1 cellular context compared by ENCODE assay signal in the genomic region with DNA sequence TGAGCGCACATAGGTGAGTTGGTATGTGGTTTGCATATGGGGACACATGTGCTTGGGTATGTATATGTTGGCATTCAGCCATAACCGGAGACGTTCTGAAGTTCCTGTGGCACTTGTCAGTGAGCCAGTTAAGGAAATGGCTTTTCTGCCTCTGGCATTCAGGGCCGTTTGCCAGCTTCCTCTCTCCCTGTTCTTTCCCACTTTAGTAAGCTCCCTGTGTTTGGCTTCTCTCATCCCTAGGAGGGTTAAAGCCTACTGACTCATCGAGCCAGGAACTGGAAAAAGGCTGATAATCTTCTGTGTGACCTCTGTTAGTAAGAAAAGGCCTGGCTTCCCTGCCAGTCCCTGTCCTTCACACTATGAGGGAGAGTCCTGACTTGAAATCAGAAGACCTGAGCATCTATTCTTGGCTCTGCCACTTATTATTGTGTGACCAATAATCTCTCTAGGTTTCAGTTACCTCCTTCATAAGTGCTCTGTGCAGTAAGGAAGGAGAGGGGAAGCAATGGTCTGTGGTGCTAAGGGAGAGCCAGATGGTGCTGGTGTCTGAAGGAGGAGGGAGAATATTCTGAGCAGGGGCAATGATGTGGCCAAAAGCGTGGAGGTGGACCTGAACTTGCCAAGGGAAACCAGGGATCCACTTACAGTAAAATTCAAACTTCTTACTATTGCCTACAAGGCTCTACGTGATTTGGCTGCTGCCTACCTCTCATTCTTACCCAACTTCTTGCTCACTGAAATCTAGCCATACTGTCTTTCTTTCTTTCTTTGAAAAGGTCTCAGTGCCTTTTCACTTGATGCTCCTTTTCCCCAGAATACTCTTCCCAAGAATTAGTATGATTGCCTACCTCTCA.
TF ChIP-seq lines count a peak whose summit lies in the region.

No MANE protein-coding gene starts in this region.

TF ChIP-seq in WTC11, 78 proteins besides CTCF, POLR2A, EP300 and RAD21 (continued from another document):
- TF ChIP-seq, protein P1, sequence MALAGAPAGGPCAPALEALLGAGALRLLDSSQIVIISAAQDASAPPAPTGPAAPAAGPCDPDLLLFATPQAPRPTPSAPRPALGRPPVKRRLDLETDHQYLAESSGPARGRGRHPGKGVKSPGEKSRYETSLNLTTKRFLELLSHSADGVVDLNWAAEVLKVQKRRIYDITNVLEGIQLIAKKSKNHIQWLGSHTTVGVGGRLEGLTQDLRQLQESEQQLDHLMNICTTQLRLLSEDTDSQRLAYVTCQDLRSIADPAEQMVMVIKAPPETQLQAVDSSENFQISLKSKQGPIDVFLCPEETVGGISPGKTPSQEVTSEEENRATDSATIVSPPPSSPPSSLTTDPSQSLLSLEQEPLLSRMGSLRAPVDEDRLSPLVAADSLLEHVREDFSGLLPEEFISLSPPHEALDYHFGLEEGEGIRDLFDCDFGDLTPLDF (CRISPR knock-in tag; IDR thresholded peaks at IDR 0.05): no peak
- TF ChIP-seq ZBTB21 (CRISPR knock-in tag; IDR thresholded peaks at IDR 0.05; ENCODE audit: borderline replicate concordance): no peak
- TF ChIP-seq NR1H2 (CRISPR knock-in tag; IDR thresholded peaks at IDR 0.05): no peak
- TF ChIP-seq ZNF671 (CRISPR knock-in tag; IDR thresholded peaks at IDR 0.05): no peak
- TF ChIP-seq GRHL2 (CRISPR knock-in tag; IDR thresholded peaks at IDR 0.05; ENCODE audit: insufficient replicate concordance, severe bottlenecking): no peak
- TF ChIP-seq, protein P2, sequence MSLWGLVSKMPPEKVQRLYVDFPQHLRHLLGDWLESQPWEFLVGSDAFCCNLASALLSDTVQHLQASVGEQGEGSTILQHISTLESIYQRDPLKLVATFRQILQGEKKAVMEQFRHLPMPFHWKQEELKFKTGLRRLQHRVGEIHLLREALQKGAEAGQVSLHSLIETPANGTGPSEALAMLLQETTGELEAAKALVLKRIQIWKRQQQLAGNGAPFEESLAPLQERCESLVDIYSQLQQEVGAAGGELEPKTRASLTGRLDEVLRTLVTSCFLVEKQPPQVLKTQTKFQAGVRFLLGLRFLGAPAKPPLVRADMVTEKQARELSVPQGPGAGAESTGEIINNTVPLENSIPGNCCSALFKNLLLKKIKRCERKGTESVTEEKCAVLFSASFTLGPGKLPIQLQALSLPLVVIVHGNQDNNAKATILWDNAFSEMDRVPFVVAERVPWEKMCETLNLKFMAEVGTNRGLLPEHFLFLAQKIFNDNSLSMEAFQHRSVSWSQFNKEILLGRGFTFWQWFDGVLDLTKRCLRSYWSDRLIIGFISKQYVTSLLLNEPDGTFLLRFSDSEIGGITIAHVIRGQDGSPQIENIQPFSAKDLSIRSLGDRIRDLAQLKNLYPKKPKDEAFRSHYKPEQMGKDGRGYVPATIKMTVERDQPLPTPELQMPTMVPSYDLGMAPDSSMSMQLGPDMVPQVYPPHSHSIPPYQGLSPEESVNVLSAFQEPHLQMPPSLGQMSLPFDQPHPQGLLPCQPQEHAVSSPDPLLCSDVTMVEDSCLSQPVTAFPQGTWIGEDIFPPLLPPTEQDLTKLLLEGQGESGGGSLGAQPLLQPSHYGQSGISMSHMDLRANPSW (CRISPR knock-in tag; conservative IDR thresholded peaks at IDR 0.05; ENCODE audit: low read depth): no peak
TF ChIP-seq in WTC11: peak in this region for 0.
